Comparison of ENCODE assay signal across 9 cellular contexts in genomic region chr4:184444953-184445309, GRCh38. TPM values are rescaled to one million over a fixed set of nuclear protein-coding genes. Genes with fewer than 3 reads are reported as not detected.
DNase-seq lines count a peak whose midpoint lies in the region; ATAC-seq and TF ChIP-seq lines count a peak whose summit lies in the region.
"Had no signal": no experiment of that assay in that cellular context is flagged by ENCODE, and none has a peak within 500 bp of the region (broad histone marks: within the 10 kb centered on the region; RNA-seq: fewer than 3 reads in every experiment).

No MANE protein-coding gene starts in this region.

- no peak overlapping the region for H3K9ac ChIP-seq in BLaER1

- H3K36me3 ChIP-seq in BLaER1 (peaks cover 16% of the 10 kb centered on the region), lower lobe of right lung (no peaks in the 10 kb centered on the region)

- no peak for TF ChIP-seq CTCF in lower lobe of right lung (IDR thresholded peaks at IDR 0.05)

- H3K4me2 ChIP-seq in BLaER1: peak overlapping the region; percentile 97

- intact Hi-C loops in lower lobe of right lung (cut with DNase I): no loop called here

- H3K27me3 ChIP-seq in BLaER1: no peaks in the 10 kb centered on the region
- no peaks in the 10 kb centered on the region for H3K27me3 ChIP-seq in lower lobe of right lung (ENCODE audit: low read depth)

- peak; percentile 59 for DNase-seq in lower lobe of right lung
- DNase-seq in activated effector memory CD4-positive, alpha-beta T cell treated with anti-CD3 and anti-CD28 coated beads, Interleukin-2, amount 50 U/mL, for 16 hours: no peak
- DNase-seq in T1000 (lab: John Stamatoyannopoulos, UW): no peak
- no peak for DNase-seq in DMS153 treated with DMSO at 0.1 percent for 48 hours (lab: John Stamatoyannopoulos, UW; ENCODE audit: unreplicated experiment)
- no peak for DNase-seq in NCI-H82 (lab: John Stamatoyannopoulos, UW)
- DNase-seq: Caco-2 had no signal

- no peak overlapping the region for H3K4me3 ChIP-seq in BLaER1
- H3K4me3 ChIP-seq in lower lobe of right lung: no peak overlapping the region

- ATAC-seq in GM19043 (IDR thresholded peaks at IDR 0.05; ENCODE audit: low read depth, unreplicated experiment) (peak; percentile 53), HG03469 (IDR thresholded peaks at IDR 0.05; ENCODE audit: unreplicated experiment) (peak; percentile 51), lower lobe of right lung (peak in 1 of 2 donors; percentile 43)

- H3K27ac ChIP-seq in BLaER1: peak overlapping the region; percentile 52; the same call in 1 of the 2 replicates
- no peak overlapping the region for H3K27ac ChIP-seq in lower lobe of right lung

- H3K4me1 ChIP-seq in BLaER1: peaks cover 89% of the 10 kb centered on the region
- peaks cover 92% of the 10 kb centered on the region for H3K4me1 ChIP-seq in lower lobe of right lung

- no peaks in the 10 kb centered on the region for H3K9me3 ChIP-seq in BLaER1
- no peaks in the 10 kb centered on the region for H3K9me3 ChIP-seq in lower lobe of right lung
- H3K9me3 ChIP-seq: Caco-2 had no signal

- peaks cover 40% of the 10 kb centered on the region for H4K20me1 ChIP-seq in BLaER1

RNA-seq across cellular contexts. Expression of gene IRF2, which starts 29.4 kb away (rescaled TPM):
- total RNA-seq in lower lobe of right lung: 53.3 TPM
